Comparison of ENCODE assay signal across 8 cellular contexts in genomic region chr7:107579881-107580715, GRCh38. TPM values are rescaled to one million over a fixed set of nuclear protein-coding genes. Genes with fewer than 3 reads are reported as not detected.
A peak's percentile ranks its signal among the peaks of the same experiment; 100 is the strongest.
DNase-seq lines count a peak whose midpoint lies in the region; TF ChIP-seq lines count a peak whose summit lies in the region.

TSS of gene BCAP29 (plus strand) at chr7:107580246. CDS start at chr7:107580773, 527 bp downstream.

- peaks cover 0 to 46% (median 21%) of the 10 kb centered on the region in 4 donors for H3K4me1 ChIP-seq in tibial artery

- H3K27me3 ChIP-seq in GM06990 (replicated peaks; ENCODE audit: control insufficient read depth, insufficient read depth, low read length) (no peaks in the 10 kb centered on the region), tibial artery (no peaks in the 10 kb centered on the region)

- peak; percentile 89 for DNase-seq in GM06990 (ENCODE audit: extremely low read depth, insufficient read length)
- DNase-seq in GOT3 (lab: John Stamatoyannopoulos, UW), result peak; percentile 17
- DNase-seq in LNCaP clone FGC (ENCODE audit: low read depth), result no peak
- DNase-seq in SKM-1 (lab: John Stamatoyannopoulos, UW; ENCODE audit: unreplicated experiment), result peak; percentile 42
- peak; percentile 83 for DNase-seq in glutamatergic neuron
- DNase-seq in osteocyte (ENCODE audit: extremely low spot score, unreplicated experiment), result peak; percentile 90
- DNase-seq in tibial artery, result peak; percentile 54 to 86

- no peaks in the 10 kb centered on the region; the same call in 1 of the 2 replicates for H3K36me3 ChIP-seq in GM06990 (ENCODE audit: control insufficient read depth, insufficient read depth, low read length)
- H3K36me3 ChIP-seq in tibial artery, result peaks cover 0 to 10% (median 8%) of the 10 kb centered on the region in 3 donors

- H3K9me3 ChIP-seq in tibial artery, result no peaks in the 10 kb centered on the region

- peak within 1 kb of the TSS; percentile 92 for H3K4me3 Mint-ChIP-seq in activated naive CD8-positive, alpha-beta T cell
- H3K4me3 Mint-ChIP-seq in glutamatergic neuron (ENCODE audit: unreplicated experiment) (peak within 1 kb of the TSS; percentile 94), osteocyte (ENCODE audit: unreplicated experiment) (peak within 1 kb of the TSS; percentile 92)

- peaks cover 22% of the 10 kb centered on the region for H3K4me1 Mint-ChIP-seq in activated naive CD8-positive, alpha-beta T cell (ENCODE audit: low read depth)
- H3K4me1 Mint-ChIP-seq in glutamatergic neuron (ENCODE audit: low read depth, unreplicated experiment) (no peaks in the 10 kb centered on the region), osteocyte (ENCODE audit: unreplicated experiment) (peaks cover 28% of the 10 kb centered on the region)

- peak; percentile 31 for TF ChIP-seq CTCF in GM06990 (IDR thresholded peaks at IDR 0.05; ENCODE audit: insufficient read depth, low read length, poor library complexity, severe bottlenecking)
- TF ChIP-seq CTCF in LNCaP clone FGC (IDR thresholded peaks at IDR 0.05; ENCODE audit: control insufficient read depth, extremely low read depth, insufficient read depth), result peak; percentile 52
- TF ChIP-seq CTCF in glutamatergic neuron (IDR thresholded peaks at IDR 0.05; ENCODE audit: partially characterized antibody, unreplicated experiment), result no peak
- TF ChIP-seq CTCF in osteocyte (IDR thresholded peaks at IDR 0.05), result peak; percentile 44
- TF ChIP-seq CTCF in tibial artery (IDR thresholded peaks at IDR 0.05), result peak in 1 of 2 experiments; percentile 35

- no peaks in the 10 kb centered on the region for H3K9me3 Mint-ChIP-seq in activated naive CD8-positive, alpha-beta T cell (ENCODE audit: low read depth)
- no peaks in the 10 kb centered on the region for H3K9me3 Mint-ChIP-seq in glutamatergic neuron (ENCODE audit: unreplicated experiment)
- H3K9me3 Mint-ChIP-seq in osteocyte (ENCODE audit: unreplicated experiment), result no peaks in the 10 kb centered on the region

- H3K27ac Mint-ChIP-seq in activated naive CD8-positive, alpha-beta T cell, result peak within 1 kb of the TSS; percentile 77
- H3K27ac Mint-ChIP-seq in glutamatergic neuron (ENCODE audit: unreplicated experiment) (peak within 1 kb of the TSS; percentile 77), osteocyte (ENCODE audit: unreplicated experiment) (peak within 1 kb of the TSS; percentile 93)

- H3K4me3 ChIP-seq in GM06990 (replicated peaks; ENCODE audit: low read depth, low read length) (peak within 1 kb of the TSS; percentile 73), LNCaP clone FGC (ENCODE audit: low read depth, low read length) (peak within 1 kb of the TSS; percentile 62), tibial artery (peak within 1 kb of the TSS; percentile 72 to 84)

- peak within 1 kb of the TSS; percentile 89 to 95 for H3K27ac ChIP-seq in tibial artery

- intact Hi-C loops in tibial artery (cut with DNase I; ENCODE audit: low total_unique reads), result no loop called here

- peaks cover 3% of the 10 kb centered on the region for H3K36me3 Mint-ChIP-seq in activated naive CD8-positive, alpha-beta T cell
- H3K36me3 Mint-ChIP-seq in glutamatergic neuron (ENCODE audit: unreplicated experiment), result no peaks in the 10 kb centered on the region
- peaks cover 10% of the 10 kb centered on the region for H3K36me3 Mint-ChIP-seq in osteocyte (ENCODE audit: unreplicated experiment)

- H3K27me3 Mint-ChIP-seq in activated naive CD8-positive, alpha-beta T cell, result no peaks in the 10 kb centered on the region
- H3K27me3 Mint-ChIP-seq in glutamatergic neuron (ENCODE audit: unreplicated experiment) (peaks cover 1% of the 10 kb centered on the region), osteocyte (ENCODE audit: unreplicated experiment) (no peaks in the 10 kb centered on the region)

RNA-seq across cellular contexts. Expression of gene BCAP29, which starts in this region (rescaled TPM):
- total RNA-seq in glutamatergic neuron (ENCODE audit: unreplicated experiment), result 30.1 TPM
- total RNA-seq in osteocyte, result 59.5 and 62.5 TPM in 2 replicates
